In genomic region chr13:52652980-52653303, GRCh38 we compare ENCODE assay signal across 8 cellular contexts. TPM values are rescaled to one million over a fixed set of nuclear protein-coding genes. Genes with fewer than 3 reads are reported as not detected.
A peak's percentile ranks its signal among the peaks of the same experiment; 100 is the strongest.
DNase-seq lines count a peak whose midpoint lies in the region; ATAC-seq and TF ChIP-seq lines count a peak whose summit lies in the region.

No MANE protein-coding gene starts in this region.

- no peak for TF ChIP-seq POLR2A in ovary (IDR thresholded peaks at IDR 0.05)

- BruUV-seq in OCI-LY7 (replicated peaks; lab: Mats Ljungman, UMichigan): no TSS peak

- DNase-seq in OCI-LY7 (ENCODE audit: low spot score): no peak
- DNase-seq in fibroblast of lung (ENCODE audit: low read depth in 2 of 2): no peak
- no peak for DNase-seq in ovary
- no peak for DNase-seq in NCI-H1930 (lab: John Stamatoyannopoulos, UW)
- no peak for DNase-seq in immature natural killer cell
- no peak for DNase-seq in activated effector memory CD4-positive, alpha-beta T cell treated with Interleukin-2 at 50 U/mL for 16 hours

- peak; percentile 37 for ATAC-seq in GM18867 (IDR thresholded peaks at IDR 0.05; ENCODE audit: unreplicated experiment)
- ATAC-seq in HG02588 (IDR thresholded peaks at IDR 0.05; ENCODE audit: unreplicated experiment): peak; percentile 32

- H3K27ac Mint-ChIP-seq in immature natural killer cell: no peak overlapping the region

- no peaks in the 10 kb centered on the region for H3K9me3 ChIP-seq in OCI-LY7 (ENCODE audit: low read length)
- H3K9me3 ChIP-seq in fibroblast of lung (ENCODE audit: control insufficient read depth, insufficient read depth, low read depth, low read length): no peaks in the 10 kb centered on the region
- no peaks in the 10 kb centered on the region for H3K9me3 ChIP-seq in ovary

- H3K4me3 ChIP-seq in OCI-LY7 (ENCODE audit: low read depth, low read length, poor library complexity, severe bottlenecking) (peak overlapping the region; percentile 96), fibroblast of lung (replicated peaks in 1 of 4; ENCODE audit: control extremely low read depth in 1 of 4, insufficient read depth in 1 of 4, low read depth in 3 of 4, low read length in 4 of 4) (peak overlapping the region; percentile 93 to 99 (median 94)), ovary (peak overlapping the region; percentile 77)

- H3K4me1 Mint-ChIP-seq in immature natural killer cell: peaks cover 0 to 11% of the 10 kb centered on the region in 2 donors

- POLR2A ChIA-PET in OCI-LY7 (lab: Charles Lee): interaction anchor here (0.8 to 3.0 kb wide), 10 partner anchors 9 to 190 kb away, joined by 3 to 46 read pairs (median 4); no protein-coding TSS in a partner anchor

- no peak overlapping the region for H3K4me3 Mint-ChIP-seq in immature natural killer cell

- H3K4me2 ChIP-seq in OCI-LY7 (ENCODE audit: low read length) (peak overlapping the region; percentile 87), fibroblast of lung (ENCODE audit: extremely low read depth, insufficient read depth, low read length) (peak overlapping the region; percentile 88)

- H3K27me3 ChIP-seq in fibroblast of lung (ENCODE audit: control insufficient read depth, insufficient read depth, low read length): no peaks in the 10 kb centered on the region
- H3K27me3 ChIP-seq in ovary: no peaks in the 10 kb centered on the region

- peak overlapping the region; percentile 98 for H3K9ac ChIP-seq in fibroblast of lung (ENCODE audit: insufficient read depth, low read length)

- H3K9me3 Mint-ChIP-seq in immature natural killer cell: no peaks in the 10 kb centered on the region

- CTCF ChIA-PET in OCI-LY7 (lab: Charles Lee; ENCODE audit: unreplicated experiment): interaction anchor here (1.0 to 1.4 kb wide), 2 partner anchors 12 to 35 kb away, joined by 3 to 6 read pairs; no protein-coding TSS in a partner anchor

- H3K79me2 ChIP-seq in OCI-LY7 (ENCODE audit: insufficient read depth, low read depth, low read length) (peaks cover 78% of the 10 kb centered on the region), fibroblast of lung (ENCODE audit: control insufficient read depth, insufficient read depth, low read length) (peaks cover 76% of the 10 kb centered on the region)

- no peaks in the 10 kb centered on the region for H3K27me3 Mint-ChIP-seq in immature natural killer cell (ENCODE audit: low read depth in 3 of 3)

- intact Hi-C loops in OCI-LY7 (cut with micrococcal nuclease; ENCODE audit: unreplicated experiment): loop anchor here (1.0 to 5.0 kb wide), 3 partner anchors 36 to 641 kb away; partner anchors contain the start of genes ALG11, ATP7B and CKAP2
- intact Hi-C loops in ovary (cut with DNase I): no loop called here

- TF ChIP-seq EP300 in ovary (IDR thresholded peaks at IDR 0.05): no peak

- TF ChIP-seq CTCF in OCI-LY7 (conservative IDR thresholded peaks at IDR 0.05; ENCODE audit: low read length) (no peak; the same call in 1 of the 2 replicates), fibroblast of lung (conservative IDR thresholded peaks at IDR 0.05 in 1 of 2, IDR thresholded peaks at IDR 0.05 in 1 of 2; ENCODE audit: low read depth in 1 of 2, low read length in 2 of 2) (no peak), ovary (IDR thresholded peaks at IDR 0.05) (no peak)

- no peaks in the 10 kb centered on the region for H3K9me2 ChIP-seq in OCI-LY7 (ENCODE audit: insufficient read depth, low read length)

- H3K27ac ChIP-seq in OCI-LY7 (ENCODE audit: low read depth, low read length, poor library complexity, severe bottlenecking): peak overlapping the region; percentile 87
- peak overlapping the region; percentile 100 for H3K27ac ChIP-seq in fibroblast of lung (ENCODE audit: insufficient read depth, low read length)
- peak overlapping the region; percentile 89 to 98 for H3K27ac ChIP-seq in ovary

- H4K20me1 ChIP-seq in OCI-LY7 (ENCODE audit: insufficient read depth, low read length): peaks cover 8% of the 10 kb centered on the region; the same call in 1 of the 2 replicates
- no peaks in the 10 kb centered on the region for H4K20me1 ChIP-seq in fibroblast of lung (ENCODE audit: control insufficient read depth, extremely low read depth, insufficient read depth, low read length)

- H3K36me3 Mint-ChIP-seq in immature natural killer cell: peaks cover 0 to 7% (median 5%) of the 10 kb centered on the region in 3 donors

- peak overlapping the region; percentile 78 for H2AFZ ChIP-seq in OCI-LY7 (ENCODE audit: low read length)
- H2AFZ ChIP-seq in fibroblast of lung (ENCODE audit: low read length): peak overlapping the region; percentile 73

- WGBS in ovary, 3 donors: 0 to 1% (median 1%) methylated on average over 18 of the region's 18 CpGs

- peaks cover 58% of the 10 kb centered on the region for H3K36me3 ChIP-seq in OCI-LY7 (ENCODE audit: insufficient read depth, low read length)
- peaks cover 2% of the 10 kb centered on the region for H3K36me3 ChIP-seq in fibroblast of lung (ENCODE audit: control insufficient read depth, insufficient read depth, low read length)
- H3K36me3 ChIP-seq in ovary: no peaks in the 10 kb centered on the region

- H3K4me1 ChIP-seq in OCI-LY7 (ENCODE audit: insufficient read depth, low read length, poor library complexity, severe bottlenecking) (peaks cover 34% of the 10 kb centered on the region), fibroblast of lung (ENCODE audit: control insufficient read depth, extremely low read depth, insufficient read depth, low read length) (peaks cover 3% of the 10 kb centered on the region), ovary (ENCODE audit: insufficient read depth) (peaks cover 11% of the 10 kb centered on the region)

RNA-seq across cellular contexts. Expression of gene SUGT1, which starts 0.3 kb away (rescaled TPM):
- 32.1 and 36.6 TPM in 2 replicates for total RNA-seq in OCI-LY7 (2014; rRNA removed; shearing (Covaris generic))
- total RNA-seq in OCI-LY7 (2022): 55.7 and 59.0 TPM in 2 replicates
- 45.2 and 45.7 TPM in 2 replicates for total RNA-seq in fibroblast of lung
- polyA plus RNA-seq in fibroblast of lung: 59.4 and 60.0 TPM in 2 replicates
- 65.9 and 66.3 TPM in 2 replicates for polyA plus RNA-seq in fibroblast of lung (2012)
- polyA minus RNA-seq in fibroblast of lung (ENCODE audit: low replicate concordance): 33.1 and 41.2 TPM in 2 replicates
- total RNA-seq in ovary: 10 to 100 TPM; 31.0 to 50.7 (median 45.6) TPM
- 10 to 100 TPM; 20.0 to 33.7 TPM for polyA plus RNA-seq in ovary
- polyA plus RNA-seq in immature natural killer cell: 10 to 100 TPM; 45.0 to 50.7 (median 49.5) TPM

RNA-seq across cellular contexts. Expression of gene HNRNPA1L2, which starts 10.7 kb away (rescaled TPM):
- 4.7 and 6.8 TPM in 2 replicates for total RNA-seq in OCI-LY7 (2014; rRNA removed; shearing (Covaris generic))
- total RNA-seq in OCI-LY7 (2022) (13.1 and 13.8 TPM in 2 replicates), fibroblast of lung (3.1 and 3.3 TPM in 2 replicates), ovary (10 to 100 TPM in 3 of 7 donors, 1 to 10 TPM in 4; 2.3 to 12.6 (median 8.5) TPM)
- polyA plus RNA-seq in fibroblast of lung (8.7 and 9.8 TPM in 2 replicates), ovary (10 to 100 TPM; 10.3 to 16.2 TPM), immature natural killer cell (10 to 100 TPM in 1 of 3 donors, 1 to 10 TPM in 2; 4.0 to 11.6 (median 8.4) TPM)
- 10.6 and 11.8 TPM in 2 replicates for polyA plus RNA-seq in fibroblast of lung (2012)
- 0.31 and 0.52 TPM in 2 replicates for polyA minus RNA-seq in fibroblast of lung (ENCODE audit: low replicate concordance)
